9 cellular contexts compared by ENCODE assay signal in the genomic region with DNA sequence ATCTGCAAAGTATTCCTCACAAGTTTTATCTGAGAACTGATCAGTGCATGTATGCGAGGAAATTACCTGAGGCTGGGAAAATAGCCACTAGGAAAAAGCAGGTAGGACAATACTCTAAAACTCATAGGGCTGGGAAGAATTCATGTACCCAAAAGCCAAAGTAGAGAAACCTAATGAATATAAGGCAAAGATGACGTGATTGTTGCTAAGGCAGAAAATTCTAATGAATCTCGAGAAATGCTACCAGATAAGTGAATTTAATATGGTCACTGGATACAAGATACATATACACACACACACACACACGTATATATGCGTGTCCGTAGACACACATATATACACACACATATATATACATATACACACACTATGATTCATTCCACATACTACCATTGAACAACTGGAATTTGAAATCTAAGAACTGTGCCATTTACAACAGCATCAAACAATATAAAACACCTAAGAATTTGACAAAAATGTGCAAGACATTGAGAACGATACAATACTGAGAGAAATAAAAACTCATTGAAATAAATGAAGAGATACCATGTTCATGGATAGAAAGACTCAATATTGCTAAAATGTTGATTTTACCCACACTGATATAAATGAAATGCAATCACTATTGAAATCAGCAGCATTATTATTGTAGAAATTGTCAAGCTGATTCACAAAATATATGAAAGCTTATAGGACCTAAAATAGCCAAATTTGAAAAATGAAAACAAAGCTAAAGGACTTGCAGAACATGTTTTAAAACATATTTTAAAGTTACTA. TPM values are rescaled to one million over a fixed set of nuclear protein-coding genes. Genes with fewer than 3 reads are reported as not detected.
"Had no signal": no experiment of that assay in that cellular context is flagged by ENCODE, and none has a peak within 500 bp of the region (broad histone marks: within the 10 kb centered on the region; RNA-seq: fewer than 3 reads in every experiment).

No MANE protein-coding gene starts in this region.

- ATAC-seq: HCT116, K562 had no signal

- H3K36me3 ChIP-seq: HAP-1 had no signal

- H3K4me1 ChIP-seq: HAP-1 had no signal

- H3K9me3 ChIP-seq: HAP-1 had no signal

- H2AFZ ChIP-seq: GM23248 had no signal

- H3K9ac ChIP-seq: GM23248 had no signal

- H3K27ac ChIP-seq: GM23248 had no signal

- FAIRE-seq: K562 had no signal

- H3K4me3 ChIP-seq: GM23248, HAP-1, K562 had no signal

- DNase-seq: GM23248, GOT3, H7, IMR-90, KG1 had no signal

RNA-seq across cellular contexts. Expression of a gene that starts 46.4 kb away (rescaled TPM):
- total RNA-seq: HT-29 had no signal
- polyA plus RNA-seq: K562 had no signal
